1 cellular context compared by ENCODE assay signal in genomic region chr6:13613029-13613594, GRCh38.
TF ChIP-seq lines count a peak whose summit lies in the region.

No MANE protein-coding gene starts in this region.

TF ChIP-seq in GM23338, 12 proteins besides CTCF, POLR2A, EP300 and RAD21 (continued from another document):
- TF ChIP-seq ZNF462 (CRISPR knock-in tag; IDR thresholded peaks at IDR 0.05) (no peak), POLR2AphosphoS5 (IDR thresholded peaks at IDR 0.05; ENCODE audit: low read depth) (no peak)
- TF ChIP-seq, protein P1, sequence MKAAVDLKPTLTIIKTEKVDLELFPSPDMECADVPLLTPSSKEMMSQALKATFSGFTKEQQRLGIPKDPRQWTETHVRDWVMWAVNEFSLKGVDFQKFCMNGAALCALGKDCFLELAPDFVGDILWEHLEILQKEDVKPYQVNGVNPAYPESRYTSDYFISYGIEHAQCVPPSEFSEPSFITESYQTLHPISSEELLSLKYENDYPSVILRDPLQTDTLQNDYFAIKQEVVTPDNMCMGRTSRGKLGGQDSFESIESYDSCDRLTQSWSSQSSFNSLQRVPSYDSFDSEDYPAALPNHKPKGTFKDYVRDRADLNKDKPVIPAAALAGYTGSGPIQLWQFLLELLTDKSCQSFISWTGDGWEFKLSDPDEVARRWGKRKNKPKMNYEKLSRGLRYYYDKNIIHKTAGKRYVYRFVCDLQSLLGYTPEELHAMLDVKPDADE (IDR thresholded peaks at IDR 0.05) = no peak
